ENCODE assay signal across 8 cellular contexts in the genomic region with DNA sequence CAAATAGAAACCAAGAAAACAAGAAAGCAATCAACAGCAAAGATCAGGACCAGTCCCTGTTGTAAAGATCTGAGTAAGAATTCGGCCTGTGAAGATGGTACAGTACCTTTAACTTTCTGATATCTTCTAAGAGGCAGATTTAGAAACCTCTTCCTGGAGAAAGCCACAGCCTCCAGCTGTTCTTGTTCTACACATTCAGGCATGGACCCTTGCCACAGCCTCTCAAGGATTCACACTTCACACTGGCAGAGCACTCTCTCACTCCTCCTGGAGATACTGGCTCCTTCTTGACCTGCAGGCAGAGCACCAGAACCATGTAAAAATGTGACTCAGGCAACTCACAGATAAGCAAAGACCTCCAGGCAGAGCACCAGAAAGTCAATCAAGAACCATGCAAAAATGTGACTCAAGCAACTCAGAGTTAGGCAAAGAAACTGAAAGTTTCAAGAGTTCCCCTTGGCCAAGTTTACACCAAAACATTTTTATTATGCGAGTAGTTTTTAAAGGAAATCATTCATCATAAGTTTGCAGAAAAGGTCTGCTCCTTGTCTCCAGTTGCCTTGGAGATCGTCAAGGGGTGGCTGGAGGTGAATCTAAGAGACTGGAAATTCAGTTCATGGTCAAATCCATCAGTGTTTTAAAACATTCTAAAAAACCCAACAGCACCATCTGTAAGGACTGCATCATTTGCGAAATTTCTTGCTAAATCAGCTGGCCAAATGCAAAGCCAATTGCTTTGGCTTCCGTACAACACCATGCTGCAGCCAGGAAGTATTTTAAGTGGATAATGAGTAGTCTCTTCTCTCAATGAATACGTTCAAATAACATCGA.
DNase-seq lines count a peak whose midpoint lies in the region; ATAC-seq and TF ChIP-seq lines count a peak whose summit lies in the region.

No MANE protein-coding gene starts in this region.

- CTCF ChIA-PET in activated CD4-positive, alpha-beta memory T cell treated with anti-CD3 and anti-CD28 coated beads for 36 hours (lab: Charles Lee): interaction anchor here (0.6 to 3.5 kb wide), 7 partner anchors 30 to 357 kb away, joined by 3 to 13 read pairs (median 3); a partner anchor contains a TSS

- intact Hi-C loops in activated CD4-positive, alpha-beta memory T cell treated with anti-CD3 and anti-CD28 coated beads for 36 hours (cut with micrococcal nuclease): loop anchor here (1.0 kb wide), 10 partner anchors 30 to 356 kb away; no protein-coding TSS in a partner anchor
- intact Hi-C loops in posterior vena cava (cut with DNase I): no loop called here

- H3K27ac Mint-ChIP-seq in activated CD4-positive, alpha-beta memory T cell treated with anti-CD3 and anti-CD28 coated beads for 36 hours: peak overlapping the region; percentile 95

- H3K4me1 Mint-ChIP-seq in activated CD4-positive, alpha-beta memory T cell treated with anti-CD3 and anti-CD28 coated beads for 36 hours (ENCODE audit: low read depth): peaks cover 85% of the 10 kb centered on the region

- H3K4me3 Mint-ChIP-seq in activated CD4-positive, alpha-beta memory T cell treated with anti-CD3 and anti-CD28 coated beads for 36 hours: peak overlapping the region; percentile 33

- TF ChIP-seq CTCF in GM12875 (IDR thresholded peaks at IDR 0.05; ENCODE audit: borderline replicate concordance, insufficient read depth, low read depth, low read length): no peak
- TF ChIP-seq CTCF in fibroblast of villous mesenchyme (IDR thresholded peaks at IDR 0.05; ENCODE audit: insufficient read depth, low read depth, low read length): no peak

- DNase-seq in KBM-7 (peak; percentile 23), fibroblast of villous mesenchyme (ENCODE audit: low read depth) (peak; percentile 93), LoVo (ENCODE audit: low spot score) (no peak), posterior vena cava (ENCODE audit: low spot score) (no peak)
- DNase-seq in activated CD4-positive, alpha-beta memory T cell treated with anti-CD3 and anti-CD28 coated beads for 36 hours: peak; percentile 70

- H3K36me3 ChIP-seq in skeletal muscle tissue (ENCODE audit: control insufficient read depth in 3 of 3, insufficient read depth in 3 of 3, low read length in 3 of 3): no peaks in the 10 kb centered on the region

- no peaks in the 10 kb centered on the region for H3K27me3 Mint-ChIP-seq in activated CD4-positive, alpha-beta memory T cell treated with anti-CD3 and anti-CD28 coated beads for 36 hours

- H3K27ac ChIP-seq in skeletal muscle tissue (ENCODE audit: low read depth, low read length): peak overlapping the region; percentile 60

- ATAC-seq in GM21526 (IDR thresholded peaks at IDR 0.05; ENCODE audit: low FRiP score, unreplicated experiment): peak; percentile 55

- H3K9ac ChIP-seq in skeletal muscle tissue (ENCODE audit: low read depth in 1 of 3, low read length in 3 of 3): no peak overlapping the region

- peaks cover 6 to 19% (median 16%) of the 10 kb centered on the region in 3 donors for H3K4me1 ChIP-seq in skeletal muscle tissue (ENCODE audit: control insufficient read depth in 3 of 3, insufficient read depth in 3 of 3, low read length in 3 of 3)

- POLR2A ChIA-PET in activated CD4-positive, alpha-beta memory T cell treated with anti-CD3 and anti-CD28 coated beads for 36 hours (lab: Charles Lee): interaction anchor here (1.1 to 3.4 kb wide), 5 partner anchors 31 to 161 kb away, joined by 5 to 15 read pairs (median 10); no protein-coding TSS in a partner anchor

- H3K27me3 ChIP-seq in skeletal muscle tissue (ENCODE audit: control insufficient read depth in 3 of 3, insufficient read depth in 3 of 3, low read length in 3 of 3): no peaks in the 10 kb centered on the region

- no peaks in the 10 kb centered on the region for H3K9me3 ChIP-seq in skeletal muscle tissue (ENCODE audit: control insufficient read depth in 3 of 3, low read length in 3 of 3)

- H3K36me3 Mint-ChIP-seq in activated CD4-positive, alpha-beta memory T cell treated with anti-CD3 and anti-CD28 coated beads for 36 hours: no peaks in the 10 kb centered on the region

- no peaks in the 10 kb centered on the region for H3K9me3 Mint-ChIP-seq in activated CD4-positive, alpha-beta memory T cell treated with anti-CD3 and anti-CD28 coated beads for 36 hours

- in situ Hi-C loops in KBM-7 (cut with MboI; ENCODE audit: low pct_unique_long_range_greater_than_20kb, low sequenced_read_pairs): no loop called here

- H3K4me3 ChIP-seq in GM12875 (ENCODE audit: low read depth, low read length): peak overlapping the region; percentile 24
- peak overlapping the region; percentile 8 for H3K4me3 ChIP-seq in fibroblast of villous mesenchyme (ENCODE audit: low read depth, low read length)
- H3K4me3 ChIP-seq in skeletal muscle tissue (ENCODE audit: low read length in 3 of 3): peak overlapping the region in 1 of 3 donors; percentile 19

Comparison
In these comparisons a context has a peak if more than half of its experiments do, and no peak if none do; other contexts are left out.
1. DNase-seq: peak in KBM-7 (single experiment), activated CD4-positive, alpha-beta memory T cell treated with anti-CD3 and anti-CD28 coated beads for 36 hours (single experiment) and fibroblast of villous mesenchyme (single experiment); none in LoVo (single experiment) and posterior vena cava (single experiment).